In the genomic region with DNA sequence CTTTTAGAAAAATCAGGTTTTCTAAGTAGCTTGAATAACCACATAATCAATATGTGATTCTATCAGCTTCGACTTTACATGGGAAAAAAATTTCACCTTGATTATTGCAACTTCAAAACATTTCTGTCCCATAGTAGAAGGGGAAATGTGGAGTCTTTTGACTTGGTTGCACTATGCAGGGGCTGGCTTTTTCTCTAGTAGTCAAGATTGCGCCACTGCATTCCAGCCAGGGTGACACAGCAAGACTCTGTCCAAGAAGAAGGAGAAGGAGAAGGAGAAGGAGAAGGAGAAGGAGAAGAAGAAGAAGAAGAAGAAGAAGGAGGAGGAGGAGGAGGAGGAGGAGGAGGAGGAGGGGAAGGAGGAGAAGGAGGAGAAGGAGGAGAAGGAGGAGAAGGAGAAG, we compare ENCODE assay signal across 16 cellular contexts.
DNase-seq lines count a peak whose midpoint lies in the region; ATAC-seq and TF ChIP-seq lines count a peak whose summit lies in the region.
"Had no signal": no experiment of that assay in that cellular context is flagged by ENCODE, and none has a peak within 500 bp of the region (broad histone marks: within the 10 kb centered on the region; RNA-seq: fewer than 3 reads in every experiment).

No MANE protein-coding gene starts in this region.

- CTCF ChIA-PET in A673 (lab: Charles Lee), result no interaction called here

- H3K27me3 Mint-ChIP-seq in CD14-positive monocyte (ENCODE audit: low read depth in 3 of 3), result no peaks in the 10 kb centered on the region
- H3K27me3 Mint-ChIP-seq in HFFc6 (ENCODE audit: insufficient read depth), result no peaks in the 10 kb centered on the region; the same call in 1 of the 2 replicates

- no peaks in the 10 kb centered on the region for H3K36me3 ChIP-seq in A673 (ENCODE audit: insufficient read depth, low read length, poor library complexity, severe bottlenecking)
- H3K36me3 ChIP-seq: heart left ventricle had no signal

- no peak overlapping the region for H3K4me3 Mint-ChIP-seq in CD14-positive monocyte
- H3K4me3 Mint-ChIP-seq in HFFc6, result no peak overlapping the region
- H3K4me3 Mint-ChIP-seq: activated CD4-positive, alpha-beta T cell treated with anti-CD3 and anti-CD28 coated beads, Interleukin-2, amount 10 ng/mL, durations not matched to agents 24 days and 14 days had no signal

- TF ChIP-seq CTCF in CD14-positive monocyte (IDR thresholded peaks at IDR 0.05) (no peak), HFFc6 (IDR thresholded peaks at IDR 0.05) (no peak), A673 (conservative IDR thresholded peaks at IDR 0.05; ENCODE audit: low read depth, low read length) (no peak)

- H3K27ac ChIP-seq in A673 (ENCODE audit: low read depth, low read length, poor library complexity, severe bottlenecking), result no peak overlapping the region
- H3K27ac ChIP-seq: heart left ventricle had no signal

- POLR2A ChIA-PET in A673 (lab: Charles Lee; ENCODE audit: low non-redundant PET), result no interaction called here

- DNase-seq in CD14-positive monocyte (ENCODE audit: low spot score), result peak; percentile 53
- DNase-seq in HFFc6, result peak; percentile 45
- DNase-seq in dedifferentiated amniotic fluid mesenchymal stem cell (ENCODE audit: extremely low spot score), result peak; percentile 62
- peak; percentile 46 for DNase-seq in medulla oblongata (ENCODE audit: extremely low spot score)
- DNase-seq in A673 (ENCODE audit: low spot score), result no peak
- DNase-seq: activated CD4-positive, alpha-beta T cell treated with anti-CD3 and anti-CD28 coated beads, Interleukin-2, amount 10 ng/mL, durations not matched to agents 24 days and 14 days; activated T-cell treated with anti-CD3 and anti-CD28 coated beads, Interleukin-2, amount 50 U/mL, for 48 hours; effector memory CD4-positive, alpha-beta T cell; kidney glomerular epithelial cell; naive B cell; NCI-H1417 treated with DMSO at 0.1 percent for 48 hours; NCI-H69 had no signal

- H3K9me3 Mint-ChIP-seq in CD14-positive monocyte (peaks cover 0 to 2% (median 0%) of the 10 kb centered on the region in 7 donors), HFFc6 (no peaks in the 10 kb centered on the region)
- H3K9me3 Mint-ChIP-seq: activated CD4-positive, alpha-beta T cell treated with anti-CD3 and anti-CD28 coated beads, Interleukin-2, amount 10 ng/mL, durations not matched to agents 24 days and 14 days; naive B cell had no signal

- H3K4me1 Mint-ChIP-seq in CD14-positive monocyte (peaks cover 43% of the 10 kb centered on the region), HFFc6 (ENCODE audit: low read depth) (peaks cover 50% of the 10 kb centered on the region)

- peak overlapping the region in 6 of 7 donors; percentile 5 to 91 (median 66) for H3K27ac Mint-ChIP-seq in CD14-positive monocyte
- H3K27ac Mint-ChIP-seq in HFFc6, result peak overlapping the region; percentile 39; the same call in 1 of the 2 replicates
- H3K27ac Mint-ChIP-seq: naive B cell had no signal

- no peaks in the 10 kb centered on the region for H3K27me3 ChIP-seq in A673 (replicated peaks; ENCODE audit: insufficient read depth, low read depth, low read length, poor library complexity)
- H3K27me3 ChIP-seq: heart left ventricle had no signal

- no peaks in the 10 kb centered on the region for H3K4me1 ChIP-seq in A673 (ENCODE audit: insufficient read depth, low read length, poor library complexity, severe bottlenecking)

- no peak overlapping the region for H3K4me3 ChIP-seq in A673 (ENCODE audit: low read depth, low read length, poor library complexity, severe bottlenecking)
- H3K4me3 ChIP-seq: heart left ventricle had no signal

- ATAC-seq in GM21786 (IDR thresholded peaks at IDR 0.05; ENCODE audit: unreplicated experiment) (no peak), GM21526 (IDR thresholded peaks at IDR 0.05; ENCODE audit: low FRiP score, unreplicated experiment) (no peak), HG03439 (IDR thresholded peaks at IDR 0.05; ENCODE audit: unreplicated experiment) (no peak)

- H3K36me3 Mint-ChIP-seq in CD14-positive monocyte, result peaks cover 0 to 2% of the 10 kb centered on the region in 2 donors
- no peaks in the 10 kb centered on the region for H3K36me3 Mint-ChIP-seq in HFFc6 (ENCODE audit: low read depth)
- H3K36me3 Mint-ChIP-seq: naive B cell had no signal

- H3K9me3 ChIP-seq in A673 (ENCODE audit: low read depth, low read length, poor library complexity, severe bottlenecking), result no peaks in the 10 kb centered on the region
- H3K9me3 ChIP-seq: heart left ventricle had no signal

- intact Hi-C loops in CD14-positive monocyte (cut with micrococcal nuclease) (no loop called here), A673 (cut with micrococcal nuclease; ENCODE audit: unreplicated experiment) (no loop called here)

- no TSS peak for BruUV-seq in A673 (replicated peaks; lab: Mats Ljungman, UMichigan)
